Comparison of ENCODE assay signal across 19 cellular contexts in the genomic region with DNA sequence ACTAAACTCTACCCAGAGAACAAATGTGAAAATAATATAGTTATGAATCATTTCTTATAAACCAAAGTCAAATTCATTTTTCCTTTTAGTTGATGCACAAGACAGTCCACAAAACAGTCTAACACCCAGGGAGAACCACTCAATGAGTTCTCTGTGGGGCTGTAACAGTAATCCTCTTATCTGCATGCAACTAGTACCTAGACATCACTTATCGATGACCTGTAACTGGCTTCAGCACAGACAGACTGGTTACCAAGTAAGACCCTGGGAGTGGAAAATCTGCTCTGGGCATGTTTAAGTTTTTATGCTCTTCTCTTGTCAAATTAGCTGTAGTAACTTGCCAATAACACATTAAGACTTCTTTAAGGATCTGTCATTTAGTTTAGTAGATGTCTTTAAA. TPM values are rescaled to one million over a fixed set of nuclear protein-coding genes. Genes with fewer than 3 reads are reported as not detected.
DNase-seq lines count a peak whose midpoint lies in the region; ATAC-seq, FAIRE-seq and TF ChIP-seq lines count a peak whose summit lies in the region.
"Had no signal": no experiment of that assay in that cellular context is flagged by ENCODE, and none has a peak within 500 bp of the region (broad histone marks: within the 10 kb centered on the region; RNA-seq: fewer than 3 reads in every experiment).

No MANE protein-coding gene starts in this region.

- H3K9ac ChIP-seq in HepG2 (ENCODE audit: insufficient read depth, low read depth, low read length) (no peak overlapping the region), mammary epithelial cell (ENCODE audit: insufficient read depth, low read length) (no peak overlapping the region)

- TF ChIP-seq RAD21 in HepG2 (CRISPR knock-in tag; IDR thresholded peaks at IDR 0.05): no peak

- WGBS in right lobe of liver (ENCODE audit: insufficient coverage, low coverage, low lambda C conversion rate, missing lambda C conversion rate): 100% methylated on average over 1 of the region's 1 CpG
- 100% methylated on average over 1 of the region's 1 CpG for WGBS in HepG2 (ENCODE audit: low lambda C conversion rate)
- 85% methylated on average over 1 of the region's 1 CpG for whole genome bisulfite sequencing in esophagus muscularis mucosa
- WGBS in sigmoid colon, 2 donors: 98 to 99% methylated on average over 1 of the region's 1 CpG
- WGBS in mammary epithelial cell (ENCODE audit: low coverage, missing lambda C conversion rate): 100% methylated on average over 1 of the region's 1 CpG

- peaks cover 0 to 67% (median 28%) of the 10 kb centered on the region in 4 donors for H3K4me1 ChIP-seq in right lobe of liver
- H3K4me1 ChIP-seq in HepG2 (ENCODE audit: insufficient read depth, low read length): peaks cover 48% of the 10 kb centered on the region
- H3K4me1 ChIP-seq in esophagus muscularis mucosa: peaks cover 70 to 89% (median 77%) of the 10 kb centered on the region in 4 donors
- peaks cover 0 to 89% (median 73%) of the 10 kb centered on the region in 4 donors for H3K4me1 ChIP-seq in sigmoid colon
- H3K4me1 ChIP-seq in vagina: peaks cover 28% of the 10 kb centered on the region
- no peaks in the 10 kb centered on the region for H3K4me1 ChIP-seq in breast epithelium
- H3K4me1 ChIP-seq in mammary epithelial cell (ENCODE audit: insufficient read depth, low read length): no peaks in the 10 kb centered on the region

- peaks cover 13% of the 10 kb centered on the region for H3K79me2 ChIP-seq in HepG2 (ENCODE audit: insufficient read depth, low read length)
- peaks cover 86% of the 10 kb centered on the region for H3K79me2 ChIP-seq in mammary epithelial cell (ENCODE audit: insufficient read depth, low read length)

- CTCF ChIA-PET in HepG2 (lab: Yijun Ruan, JAX; ENCODE audit: low intra/inter-chr PET ratio, low total read pairs): no interaction called here
- CTCF ChIA-PET in mammary epithelial cell (lab: Charles Lee; ENCODE audit: low non-redundant PET): interaction anchor here (0.7 kb wide), 1 partner anchor 1006 kb away, joined by 25 read pairs; no protein-coding TSS in a partner anchor

- dilution Hi-C loops in mammary epithelial cell (cut with HindIII; ENCODE audit: low sequenced_read_pairs): no loop called here

- H3K36me3 ChIP-seq in right lobe of liver (peaks cover 0 to 3% (median 0%) of the 10 kb centered on the region in 4 donors), HepG2 (replicated peaks in 1 of 2; ENCODE audit: control insufficient read depth in 1 of 2, insufficient read depth in 2 of 2, low read length in 2 of 2) (peaks cover 4 to 36% of the 10 kb centered on the region in 2 experiments; a peak in 4 of 5 replicates), esophagus muscularis mucosa (peaks cover 8 to 42% (median 16%) of the 10 kb centered on the region in 4 donors), sigmoid colon (peaks cover 0 to 12% (median 5%) of the 10 kb centered on the region in 4 donors), vagina (peaks cover 0 to 7% of the 10 kb centered on the region in 2 donors), breast epithelium (no peaks in the 10 kb centered on the region), mammary epithelial cell (ENCODE audit: insufficient read depth, low read length) (peaks cover 27% of the 10 kb centered on the region)

- no TSS peak for BruUV-seq in HepG2 (replicated peaks; lab: Mats Ljungman, UMichigan)
- BruUV-seq in mammary epithelial cell (replicated peaks; lab: Mats Ljungman, UMichigan): no TSS peak

- no peak overlapping the region for H3K4me2 ChIP-seq in HepG2 (ENCODE audit: low read depth, low read length)
- H3K4me2 ChIP-seq in mammary epithelial cell (ENCODE audit: insufficient read depth, low read depth, low read length): no peak overlapping the region

- TF ChIP-seq CTCF in right lobe of liver (IDR thresholded peaks at IDR 0.05) (no peak), HepG2 (CRISPR knock-in tag; IDR thresholded peaks at IDR 0.05) (no peak), esophagus muscularis mucosa (IDR thresholded peaks at IDR 0.05) (no peak), sigmoid colon (IDR thresholded peaks at IDR 0.05) (no peak), vagina (IDR thresholded peaks at IDR 0.05) (no peak), breast epithelium (IDR thresholded peaks at IDR 0.05) (no peak), GM13977 (IDR thresholded peaks at IDR 0.05; ENCODE audit: extremely low read depth, insufficient read depth, missing control alignments) (no peak), mammary epithelial cell (conservative IDR thresholded peaks at IDR 0.05 in 1 of 2, IDR thresholded peaks at IDR 0.05 in 1 of 2; ENCODE audit: extremely low read depth in 1 of 2, insufficient read depth in 1 of 2, low read depth in 1 of 2, low read length in 2 of 2) (no peak)

- H4K20me1 ChIP-seq in HepG2 (ENCODE audit: insufficient read depth, low read length): no peaks in the 10 kb centered on the region
- H4K20me1 ChIP-seq in mammary epithelial cell (ENCODE audit: insufficient read depth, low read length): peaks cover 2% of the 10 kb centered on the region

- DNase-seq in right lobe of liver: no peak
- no peak for DNase-seq in HepG2 (ENCODE audit: low spot score)
- no peak for DNase-seq in esophagus muscularis mucosa (ENCODE audit: extremely low spot score)
- DNase-seq in sigmoid colon: no peak
- no peak for DNase-seq in vagina (ENCODE audit: extremely low spot score in 2 of 2)
- DNase-seq in breast epithelium (ENCODE audit: low spot score in 2 of 2): no peak
- DNase-seq in GM13977 (ENCODE audit: low spot score): no peak
- DNase-seq in mammary epithelial cell: no peak
- DNase-seq: CD4-positive, CD25-positive, alpha-beta regulatory T cell; DMS79; HFFc6; NCI-H1105; NCI-H146; NCI-H2029; NCI-H2227 treated with DMSO at 0.1 percent for 48 hours; NCI-H510A; NK-92 treated with Interleukin-12 subunit alpha and Interleukin-12 subunit beta, amount 100 ng/mL, for 24 hours; SJCRH30 had no signal

- POLR2A ChIA-PET in HepG2 (lab: Yijun Ruan, JAX): no interaction called here

- intact Hi-C loops in right lobe of liver (cut with DNase I): no loop called here
- intact Hi-C loops in HepG2 (cut with micrococcal nuclease; ENCODE audit: unreplicated experiment): no loop called here
- intact Hi-C loops in esophagus muscularis mucosa (cut with DNase I): no loop called here
- intact Hi-C loops in sigmoid colon (cut with DNase I): no loop called here
- intact Hi-C loops in vagina (cut with DNase I): loop anchor here (10.0 kb wide), 1 partner anchor 68 kb away; a partner anchor contains a TSS
- intact Hi-C loops in breast epithelium (cut with DNase I; ENCODE audit: low total_unique reads): no loop called here
- intact Hi-C loops in mammary epithelial cell (cut with micrococcal nuclease): no loop called here

- H3K4me3 ChIP-seq in right lobe of liver: no peak overlapping the region
- H3K4me3 ChIP-seq in HepG2 (replicated peaks in 1 of 3; ENCODE audit: insufficient read depth in 1 of 3, low read depth in 2 of 3, low read length in 3 of 3): no peak overlapping the region
- H3K4me3 ChIP-seq in esophagus muscularis mucosa: no peak overlapping the region
- no peak overlapping the region for H3K4me3 ChIP-seq in sigmoid colon
- no peak overlapping the region for H3K4me3 ChIP-seq in vagina
- no peak overlapping the region for H3K4me3 ChIP-seq in breast epithelium
- H3K4me3 ChIP-seq in mammary epithelial cell (replicated peaks in 1 of 3; ENCODE audit: insufficient read depth in 1 of 3, low read depth in 2 of 3, low read length in 3 of 3): no peak overlapping the region
- H3K4me3 ChIP-seq: SJCRH30 had no signal

- H2AFZ ChIP-seq in HepG2 (ENCODE audit: low read length): no peak overlapping the region
- no peak overlapping the region for H2AFZ ChIP-seq in mammary epithelial cell (ENCODE audit: low read depth, low read length)

- no peak for TF ChIP-seq POLR2A in right lobe of liver (IDR thresholded peaks at IDR 0.05)
- no peak for TF ChIP-seq POLR2A in HepG2 (IDR thresholded peaks at IDR 0.05; ENCODE audit: insufficient read depth in 1 of 2, low read depth in 2 of 2, low read length in 2 of 2)
- no peak for TF ChIP-seq POLR2A in esophagus muscularis mucosa (IDR thresholded peaks at IDR 0.05; ENCODE audit: low read depth)
- no peak for TF ChIP-seq POLR2A in sigmoid colon (IDR thresholded peaks at IDR 0.05)
- no peak for TF ChIP-seq POLR2A in vagina (IDR thresholded peaks at IDR 0.05)
- no peak for TF ChIP-seq POLR2A in breast epithelium (IDR thresholded peaks at IDR 0.05)

- H3K27me3 ChIP-seq in right lobe of liver (no peaks in the 10 kb centered on the region), HepG2 (ENCODE audit: control insufficient read depth in 1 of 2, insufficient read depth in 2 of 2, low read length in 2 of 2) (no peaks in the 10 kb centered on the region), esophagus muscularis mucosa (no peaks in the 10 kb centered on the region), sigmoid colon (no peaks in the 10 kb centered on the region), vagina (no peaks in the 10 kb centered on the region), breast epithelium (no peaks in the 10 kb centered on the region), mammary epithelial cell (ENCODE audit: insufficient read depth, low read length) (no peaks in the 10 kb centered on the region)
- H3K27me3 ChIP-seq: SJCRH30 had no signal

- no peak for FAIRE-seq in HepG2 (lab: Jason Lieb, UNC)

- no peak for TF ChIP-seq EP300 in HepG2 (IDR thresholded peaks at IDR 0.05; ENCODE audit: low read depth in 2 of 2, low read length in 2 of 2)
- no peak for TF ChIP-seq EP300 in HepG2 (CRISPR knock-in tag; IDR thresholded peaks at IDR 0.05; ENCODE audit: borderline replicate concordance)
- no peak for TF ChIP-seq EP300 in esophagus muscularis mucosa (IDR thresholded peaks at IDR 0.05)
- TF ChIP-seq EP300 in sigmoid colon (IDR thresholded peaks at IDR 0.05): no peak

- H3K9me3 ChIP-seq in right lobe of liver: no peaks in the 10 kb centered on the region
- H3K9me3 ChIP-seq in HepG2 (ENCODE audit: low read length): no peaks in the 10 kb centered on the region
- H3K9me3 ChIP-seq in esophagus muscularis mucosa: no peaks in the 10 kb centered on the region
- no peaks in the 10 kb centered on the region for H3K9me3 ChIP-seq in sigmoid colon
- H3K9me3 ChIP-seq in vagina: no peaks in the 10 kb centered on the region
- H3K9me3 ChIP-seq in breast epithelium: no peaks in the 10 kb centered on the region
- H3K9me3 ChIP-seq in mammary epithelial cell (replicated peaks; ENCODE audit: insufficient read depth, low read length): no peaks in the 10 kb centered on the region
- H3K9me3 ChIP-seq: SJCRH30 had no signal

- in situ Hi-C loops in HepG2 (cut with HindIII; ENCODE audit: extremely low pct_ligation_motif_present, low pct_unique_long_range_greater_than_20kb): no loop called here
- in situ Hi-C loops in GM13977 (cut with MboI; ENCODE audit: low pct_unique_long_range_greater_than_20kb, low sequenced_read_pairs, unreplicated experiment): no loop called here
- in situ Hi-C loops in mammary epithelial cell (cut with MboI; ENCODE audit: low sequenced_read_pairs in 2 of 2): no loop called here

- no peak for ATAC-seq in right lobe of liver
- no peak for ATAC-seq in HepG2
- ATAC-seq: Panc1 had no signal

- H3K27ac ChIP-seq in right lobe of liver (peak overlapping the region in 2 of 3 donors; percentile 95 to 97), HepG2 (ENCODE audit: extremely low read length, insufficient read depth, low read length) (no peak overlapping the region), esophagus muscularis mucosa (replicated peaks in 1 of 4) (peak overlapping the region; percentile 72 to 89 (median 84)), sigmoid colon (peak overlapping the region; percentile 69 to 87 (median 79)), vagina (peak overlapping the region; percentile 17), breast epithelium (no peak overlapping the region), mammary epithelial cell (ENCODE audit: insufficient read depth, low read depth, low read length) (no peak overlapping the region)
- H3K27ac ChIP-seq: SJCRH30 had no signal

RNA-seq across cellular contexts. Expression of a gene that starts 46.6 kb away (rescaled TPM):
- total RNA-seq in right lobe of liver (10 to 100 TPM; 28.7 to 60.6 (median 37.6) TPM), HepG2 (2016; rRNA removed; fragmentation: Illumina TruSeq; extraction: Trizol) (17.0 and 40.7 TPM in 2 replicates), esophagus muscularis mucosa (10 to 100 TPM; 70.3 to 99.7 (median 89.3) TPM), sigmoid colon (100 to 1,000 TPM in 2 of 4 donors, 10 to 100 TPM in 2; 79.9 to 135 (median 104) TPM), vagina (51.3 TPM), breast epithelium (10 to 100 TPM; 41.1 to 49.2 (median 47.5) TPM), mammary epithelial cell (100 to 1,000 TPM in 1 of 2 donors, 10 to 100 TPM in 1; 33.5 to 125 TPM)
- total RNA-seq in HepG2 (2016; cell fraction: cytosol; rRNA removed; fragmentation: Illumina TruSeq; extraction: Trizol; ENCODE audit: low read depth): 23.7 and 24.5 TPM in 2 replicates
- 17.3 and 36.3 TPM in 2 replicates for total RNA-seq in HepG2 (2016; cell fraction: insoluble cytoplasmic fraction; rRNA removed; fragmentation: Illumina TruSeq; extraction: Trizol)
- total RNA-seq in HepG2 (2016; cell fraction: membrane; rRNA removed; fragmentation: Illumina TruSeq; extraction: Trizol): 17.7 and 19.6 TPM in 2 replicates
- total RNA-seq in HepG2 (2016; cell fraction: nucleus; rRNA removed; fragmentation: Illumina TruSeq; extraction: Trizol): 30.0 and 32.6 TPM in 2 replicates
- polyA plus RNA-seq in HepG2 (2011; rRNA removed) (28.1 and 30.1 TPM in 2 replicates), sigmoid colon (10 to 100 TPM; 20.4 to 32.6 (median 23.4) TPM), mammary epithelial cell (43.8 TPM)
- polyA plus RNA-seq in HepG2 (2011; cell fraction: cytosol; rRNA removed): 12.4 and 18.9 TPM in 2 replicates
- 12.4 and 19.6 TPM in 2 replicates for polyA plus RNA-seq in HepG2 (2011; cell fraction: nucleus; rRNA removed)
- polyA plus RNA-seq in HepG2 (2012): 34.7 and 41.5 TPM in 2 replicates
- polyA plus RNA-seq in HepG2 (2016; cell fraction: cytosol; fragmentation: Illumina TruSeq; extraction: Trizol; ENCODE audit: low read depth): 4.7 and 4.8 TPM in 2 replicates
- 82.4 and 83.3 TPM in 2 replicates for polyA plus RNA-seq in HepG2 (2016; cell fraction: insoluble cytoplasmic fraction; fragmentation: Illumina TruSeq; extraction: Trizol; ENCODE audit: low read depth)
- 12.6 and 14.2 TPM in 2 replicates for polyA plus RNA-seq in HepG2 (2016; cell fraction: membrane; fragmentation: Illumina TruSeq; extraction: Trizol; ENCODE audit: low read depth)
- polyA plus RNA-seq in HepG2 (2016; cell fraction: nucleus; fragmentation: Illumina TruSeq; extraction: Trizol; ENCODE audit: insufficient read depth, low read depth): 48.7 and 48.8 TPM in 2 replicates
- 19.2 and 28.5 TPM in 2 replicates for polyA minus RNA-seq in HepG2 (2011; rRNA and poly(A)+ RNA removed; ENCODE audit: low replicate concordance)
- 16.3 and 22.9 TPM in 2 replicates for polyA minus RNA-seq in HepG2 (2011; cell fraction: cytosol; rRNA and poly(A)+ RNA removed)
- polyA minus RNA-seq in HepG2 (2011; cell fraction: nucleus; rRNA and poly(A)+ RNA removed): 58.1 and 64.4 TPM in 2 replicates
- polyA minus RNA-seq in mammary epithelial cell: 69.6 TPM

Comparison
In these comparisons a context has a peak if more than half of its experiments do, and no peak if none do; other contexts are left out.
1. H3K27ac ChIP-seq: peak in right lobe of liver (2 of 3), esophagus muscularis mucosa (4 of 4), sigmoid colon (4 of 4) and vagina (single experiment); none in HepG2 (single experiment), breast epithelium (0 of 2) and mammary epithelial cell (single experiment).